ENCODE assay signal across 1 cellular context in the genomic region with DNA sequence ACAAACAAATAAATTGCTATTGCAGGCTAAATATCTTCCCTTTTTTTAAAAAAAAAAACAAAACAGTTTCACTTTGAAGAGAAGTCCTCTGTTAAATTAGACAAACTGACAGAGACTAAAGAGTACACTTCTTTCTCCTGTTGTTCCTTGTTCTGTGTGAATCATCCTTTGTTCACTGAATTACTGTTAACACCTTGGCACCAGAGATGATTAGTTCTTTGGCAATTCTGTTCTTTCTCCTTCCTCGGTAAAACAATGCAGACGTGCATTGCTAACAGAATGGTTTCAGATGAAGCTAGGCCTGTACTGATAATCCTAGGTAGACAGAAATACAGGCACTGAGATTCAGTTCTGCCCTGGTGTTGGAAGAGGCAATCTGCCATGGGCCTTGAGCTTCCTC.
TF ChIP-seq lines count a peak whose summit lies in the region.

No MANE protein-coding gene starts in this region.

TF ChIP-seq in endothelial cell of umbilical vein, 7 proteins besides CTCF, POLR2A, EP300 and RAD21:
- TF ChIP-seq, protein P1, sequence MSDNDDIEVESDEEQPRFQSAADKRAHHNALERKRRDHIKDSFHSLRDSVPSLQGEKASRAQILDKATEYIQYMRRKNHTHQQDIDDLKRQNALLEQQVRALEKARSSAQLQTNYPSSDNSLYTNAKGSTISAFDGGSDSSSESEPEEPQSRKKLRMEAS (IDR thresholded peaks at IDR 0.05; ENCODE audit: insufficient read depth, insufficient read length): no peak
